Comparison of ENCODE assay signal across 8 cellular contexts in the genomic region with DNA sequence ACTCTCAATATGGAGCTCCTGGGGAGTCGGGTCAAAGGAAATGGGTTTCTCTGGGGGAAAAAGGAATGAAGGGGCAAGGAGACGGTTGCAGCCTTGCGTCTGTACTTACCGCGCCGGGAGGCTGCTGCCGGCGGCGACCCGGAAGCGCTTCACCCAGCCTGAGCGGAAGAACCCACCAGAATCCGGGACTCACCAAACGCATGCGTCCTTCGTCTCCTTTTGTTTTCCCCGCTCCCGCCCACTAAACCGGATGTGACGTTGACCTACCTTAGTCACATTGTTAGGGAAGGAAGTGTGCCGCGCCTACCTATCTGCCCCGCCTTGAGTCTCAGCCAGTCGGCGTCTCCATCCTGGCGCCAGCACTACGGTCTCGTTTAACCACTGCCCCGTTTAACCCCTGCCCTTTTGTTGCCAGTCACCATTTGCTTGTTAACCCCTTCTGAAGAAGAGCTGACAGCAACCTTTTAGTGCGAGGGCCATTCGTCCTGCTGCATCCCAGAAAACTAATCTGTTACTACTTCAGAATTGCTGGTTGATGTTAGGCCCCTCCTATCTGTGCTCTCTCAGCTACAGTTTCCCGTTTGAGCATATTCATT. TPM values are rescaled to one million over a fixed set of nuclear protein-coding genes. Genes with fewer than 3 reads are reported as not detected.
A peak's percentile ranks its signal among the peaks of the same experiment; 100 is the strongest.
DNase-seq lines count a peak whose midpoint lies in the region; ATAC-seq and TF ChIP-seq lines count a peak whose summit lies in the region.

A gene (minus strand): TSS at position 155 of the 596 bp plus-strand sequence. CDS start 1,419 bp downstream, outside the sequence.

- H3K27me3 ChIP-seq in prostate gland (replicated peaks; ENCODE audit: insufficient read depth): no peaks in the 10 kb centered on the region

- H3K36me3 ChIP-seq in prostate gland (no peaks in the 10 kb centered on the region), urinary bladder (ENCODE audit: insufficient read depth) (no peaks in the 10 kb centered on the region)

- peak within 1 kb of the TSS; percentile 46 to 66 for H3K4me3 ChIP-seq in prostate gland
- peak within 1 kb of the TSS; percentile 46 for H3K4me3 ChIP-seq in urinary bladder (ENCODE audit: low read depth, low read length)

- WGBS in prostate gland: under 1% methylated on average over 32 of the region's 32 CpGs
- under 1% methylated on average over 32 of the region's 32 CpGs for WGBS in urinary bladder

- ATAC-seq in HG02884 (IDR thresholded peaks at IDR 0.05; ENCODE audit: unreplicated experiment) (peak; percentile 73), left ventricle myocardium superior (peak; percentile 94)

- peaks cover 5% of the 10 kb centered on the region for H3K9me3 Mint-ChIP-seq in T-helper 1 cell treated with Interleukin-12 subunit alpha and Interleukin-12 subunit beta and Interleukin-4 antibody, amounts not matched to agents 30 μg/mL and 1 μg/mL, for 36 hours

- DNase-seq in GM13977 (ENCODE audit: low spot score) (peak; percentile 87), NCI-H1694 (lab: John Stamatoyannopoulos, UW) (peak; percentile 98), amygdala (lab: John Stamatoyannopoulos, UW) (peak; percentile 72 to 99 (median 94)), left ventricle myocardium superior (peak; percentile 96), prostate gland (ENCODE audit: low spot score) (peak; percentile 99)

- H3K4me3 Mint-ChIP-seq in T-helper 1 cell treated with Interleukin-12 subunit alpha and Interleukin-12 subunit beta and Interleukin-4 antibody, amounts not matched to agents 30 μg/mL and 1 μg/mL, for 36 hours: peak within 1 kb of the TSS; percentile 92

- H3K27ac ChIP-seq in prostate gland: peak within 1 kb of the TSS; percentile 99
- H3K27ac ChIP-seq in urinary bladder (ENCODE audit: low read depth): peak within 1 kb of the TSS; percentile 91

- H3K4me1 Mint-ChIP-seq in T-helper 1 cell treated with Interleukin-12 subunit alpha and Interleukin-12 subunit beta and Interleukin-4 antibody, amounts not matched to agents 30 μg/mL and 1 μg/mL, for 36 hours (ENCODE audit: low read depth): peaks cover 18% of the 10 kb centered on the region

- no peak for TF ChIP-seq CTCF in GM13977 (IDR thresholded peaks at IDR 0.05; ENCODE audit: extremely low read depth, insufficient read depth, missing control alignments)
- TF ChIP-seq CTCF in prostate gland (IDR thresholded peaks at IDR 0.05): peak in 2 of 4 experiments; percentile 28 to 38

- peak within 1 kb of the TSS; percentile 98 for H3K27ac Mint-ChIP-seq in T-helper 1 cell treated with Interleukin-12 subunit alpha and Interleukin-12 subunit beta and Interleukin-4 antibody, amounts not matched to agents 30 μg/mL and 1 μg/mL, for 36 hours

- peaks cover 4% of the 10 kb centered on the region for H3K4me1 ChIP-seq in prostate gland (replicated peaks)
- H3K4me1 ChIP-seq in urinary bladder (ENCODE audit: insufficient read depth): no peaks in the 10 kb centered on the region

- intact Hi-C loops in left ventricle myocardium superior (cut with micrococcal nuclease): no loop called here
- intact Hi-C loops in prostate gland (cut with DNase I): loop anchor here (2.0 to 10.0 kb wide), 2 partner anchors 110 to 322 kb away; a partner anchor contains a TSS

- no peaks in the 10 kb centered on the region for H3K27me3 Mint-ChIP-seq in T-helper 1 cell treated with Interleukin-12 subunit alpha and Interleukin-12 subunit beta and Interleukin-4 antibody, amounts not matched to agents 30 μg/mL and 1 μg/mL, for 36 hours (ENCODE audit: low read depth)

- no peaks in the 10 kb centered on the region for H3K9me3 ChIP-seq in prostate gland

- peak; percentile 97 for TF ChIP-seq POLR2A in prostate gland (IDR thresholded peaks at IDR 0.05)

- H3K36me3 Mint-ChIP-seq in T-helper 1 cell treated with Interleukin-12 subunit alpha and Interleukin-12 subunit beta and Interleukin-4 antibody, amounts not matched to agents 30 μg/mL and 1 μg/mL, for 36 hours (ENCODE audit: low read depth): peaks cover 4% of the 10 kb centered on the region

- in situ Hi-C loops in GM13977 (cut with MboI; ENCODE audit: low pct_unique_long_range_greater_than_20kb, low sequenced_read_pairs, unreplicated experiment): no loop called here

RNA-seq across cellular contexts. Expression of the gene that starts here (rescaled TPM):
- total RNA-seq in left ventricle myocardium superior (51.7 TPM), prostate gland (10 to 100 TPM; 28.9 to 54.2 TPM), urinary bladder (7.7 TPM)
- polyA plus RNA-seq in urinary bladder: 54.9 TPM

Comparison
In these comparisons a context has a peak if more than half of its experiments do, and no peak if none do; other contexts are left out.
1. Peak in every context shown above with its lines: DNase-seq, ATAC-seq, H3K4me3 ChIP-seq and H3K27ac ChIP-seq.